Comparison of ENCODE assay signal across 12 cellular contexts in the genomic region with DNA sequence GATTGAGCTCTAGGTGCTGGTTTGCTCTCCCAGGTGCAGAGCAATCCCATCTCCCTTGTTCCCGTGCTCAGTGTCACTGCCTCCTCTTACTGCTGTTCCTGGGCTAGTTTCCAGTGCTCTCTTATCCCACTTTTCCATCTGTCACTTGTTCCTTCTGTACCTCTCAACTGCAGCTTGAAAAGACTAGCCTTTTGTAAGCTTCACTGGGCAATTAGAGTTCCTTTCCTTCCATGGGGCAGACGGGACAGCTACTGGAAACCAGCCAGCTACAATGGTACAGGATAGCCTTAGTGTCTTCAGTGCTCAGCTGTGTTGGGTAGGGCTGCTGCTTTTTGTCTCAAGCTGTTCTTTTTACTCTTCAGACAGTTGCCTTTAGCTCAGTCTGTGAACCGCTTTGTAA. TPM values are rescaled to one million over a fixed set of nuclear protein-coding genes. Genes with fewer than 3 reads are reported as not detected.
A peak's percentile ranks its signal among the peaks of the same experiment; 100 is the strongest.
DNase-seq lines count a peak whose midpoint lies in the region; ATAC-seq, FAIRE-seq and TF ChIP-seq lines count a peak whose summit lies in the region.
"Had no signal": no experiment of that assay in that cellular context is flagged by ENCODE, and none has a peak within 500 bp of the region (broad histone marks: within the 10 kb centered on the region; RNA-seq: fewer than 3 reads in every experiment).

No MANE protein-coding gene starts in this region.

- peak overlapping the region; percentile 50 for H3K27ac ChIP-seq in HCT116 (ENCODE audit: low read depth, low read length)
- peak overlapping the region; percentile 74 for H3K27ac ChIP-seq in epithelial cell of prostate
- H3K27ac ChIP-seq in pancreas, result peak overlapping the region in 1 of 4 donors; percentile 32

- no peak for TF ChIP-seq POLR2A in HCT116 (IDR thresholded peaks at IDR 0.05; ENCODE audit: borderline replicate concordance, extremely low read depth, insufficient read depth, insufficient read length)

- H3K9me3 ChIP-seq in HCT116 (ENCODE audit: control insufficient read depth in 1 of 2, insufficient read depth in 1 of 2, low read depth in 1 of 2, low read length in 2 of 2), result no peaks in the 10 kb centered on the region
- no peaks in the 10 kb centered on the region for H3K9me3 ChIP-seq in pancreas
- H3K9me3 ChIP-seq: MG63 had no signal

- no peak for FAIRE-seq in pancreas (lab: Jason Lieb, UNC)
- FAIRE-seq: D721Med, GM18507 had no signal

- no peak for TF ChIP-seq RAD21 in HCT116 (IDR thresholded peaks at IDR 0.05; ENCODE audit: low read depth)

- peaks cover 14 to 26% of the 10 kb centered on the region in 2 experiments for H3K36me3 ChIP-seq in HCT116 (ENCODE audit: control insufficient read depth in 1 of 2, insufficient read depth in 2 of 2, low read length in 2 of 2)
- peaks cover 0 to 55% (median 22%) of the 10 kb centered on the region in 3 donors for H3K36me3 ChIP-seq in pancreas

- WGBS in pancreas, 2 donors, result 52 to 56% methylated on average over 3 of the region's 3 CpGs

- H3K4me2 ChIP-seq in HCT116 (ENCODE audit: low read length), result peak overlapping the region; percentile 43

- no peaks in the 10 kb centered on the region for H3K9me2 ChIP-seq in HCT116 (ENCODE audit: insufficient read depth)

- no peak overlapping the region for H3K4me3 ChIP-seq in HCT116 (replicated peaks in 1 of 2; ENCODE audit: low read depth in 1 of 2, low read length in 2 of 2)
- H3K4me3 ChIP-seq in pancreas, result no peak overlapping the region
- H3K4me3 ChIP-seq: MG63 had no signal

- intact Hi-C loops in HCT116 (cut with micrococcal nuclease), result no loop called here
- intact Hi-C loops in pancreas (cut with DNase I), result no loop called here

- no peaks in the 10 kb centered on the region for H3K27me3 ChIP-seq in HCT116 (ENCODE audit: insufficient read depth, low read length)
- H3K27me3 ChIP-seq in pancreas, result no peaks in the 10 kb centered on the region
- H3K27me3 ChIP-seq: MG63 had no signal

- no TSS peak for BruUV-seq in HCT116 (replicated peaks; lab: Mats Ljungman, UMichigan)

- no peak overlapping the region for H2AFZ ChIP-seq in HCT116 (ENCODE audit: low read depth, low read length, poor library complexity, severe bottlenecking)

- no peaks in the 10 kb centered on the region for H3K79me2 ChIP-seq in HCT116 (ENCODE audit: insufficient read depth, low read length)

- CTCF ChIA-PET in HCT116 (lab: Charles Lee), result interaction anchor here (1.4 kb wide), 1 partner anchor 40 kb away, joined by 4 read pairs; a partner anchor contains a TSS

- no peak overlapping the region for H3K9ac ChIP-seq in HCT116 (ENCODE audit: low read length)

- POLR2A ChIA-PET in HCT116 (lab: Charles Lee), result no interaction called here

- RAD21 ChIA-PET in HCT116 (lab: Charles Lee; ENCODE audit: low non-redundant PET in 1 of 2, low total read pairs in 2 of 2, uncharacterized antibody in 2 of 2, unreplicated experiment in 2 of 2), result no interaction called here

- H3K4me1 ChIP-seq in HCT116 (ENCODE audit: control insufficient read depth in 1 of 2, insufficient read depth in 2 of 2, low read length in 2 of 2) (peaks cover 29 to 34% of the 10 kb centered on the region in 2 experiments), pancreas (peaks cover 0 to 24% (median 3%) of the 10 kb centered on the region in 3 donors)

- DNase-seq in HCT116 (ENCODE audit: low read depth, low spot score) (no peak), NCI-H446 (lab: John Stamatoyannopoulos, UW) (peak; percentile 62 to 96), epithelial cell of prostate (ENCODE audit: low read depth, low spot score) (no peak), pancreas (no peak), ureter (ENCODE audit: low spot score) (no peak), NCI-H82 treated with DMSO at 0.1 percent for 48 hours (lab: John Stamatoyannopoulos, UW; ENCODE audit: unreplicated experiment) (no peak), iPS-NIHi11 (ENCODE audit: low spot score) (no peak)
- no peak for DNase-seq in stimulated activated CD4-positive, alpha-beta T cell treated with anti-CD3 and anti-CD28 coated beads, Interleukin-12 subunit alpha, Interleukin-12 subunit beta, amount 100 ng/mL, for 4 hours
- DNase-seq: activated naive CD4-positive, alpha-beta T cell treated with anti-CD3 and anti-CD28 coated beads, Interleukin-2, amount 50 U/mL, for 16 hours had no signal

- no peak for ATAC-seq in HCT116
- peak in 3 of 4 donors; percentile 40 to 71 (median 55) for ATAC-seq in pancreas

- no peak for TF ChIP-seq CTCF in HCT116 (IDR thresholded peaks at IDR 0.05 in 2 of 3, conservative IDR thresholded peaks at IDR 0.05 in 1 of 3; ENCODE audit: borderline replicate concordance in 1 of 3, insufficient read depth in 1 of 3, low read depth in 2 of 3, low read length in 2 of 3)
- no peak for TF ChIP-seq CTCF in pancreas (IDR thresholded peaks at IDR 0.05)

- H4K20me1 ChIP-seq in HCT116 (ENCODE audit: insufficient read depth), result no peaks in the 10 kb centered on the region

TF ChIP-seq in HCT116, 20 proteins besides CTCF, POLR2A, EP300 and RAD21:
- TF ChIP-seq EZH2 (IDR thresholded peaks at IDR 0.05), result no peak
- TF ChIP-seq, protein P1, sequence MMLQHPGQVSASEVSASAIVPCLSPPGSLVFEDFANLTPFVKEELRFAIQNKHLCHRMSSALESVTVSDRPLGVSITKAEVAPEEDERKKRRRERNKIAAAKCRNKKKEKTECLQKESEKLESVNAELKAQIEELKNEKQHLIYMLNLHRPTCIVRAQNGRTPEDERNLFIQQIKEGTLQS (IDR thresholded peaks at IDR 0.05), result no peak
- no peak for TF ChIP-seq EGR1 (IDR thresholded peaks at IDR 0.05; ENCODE audit: low read depth)
- TF ChIP-seq SIN3A (IDR thresholded peaks at IDR 0.05; ENCODE audit: low read depth), result no peak
- TF ChIP-seq SRF (IDR thresholded peaks at IDR 0.05; ENCODE audit: low read depth), result no peak
- no peak for TF ChIP-seq CEBPB (IDR thresholded peaks at IDR 0.05; ENCODE audit: low read depth)
- TF ChIP-seq YY1 (IDR thresholded peaks at IDR 0.05; ENCODE audit: extremely low read depth, insufficient replicate concordance, low read depth, low read length), result no peak
- TF ChIP-seq, protein P2, sequence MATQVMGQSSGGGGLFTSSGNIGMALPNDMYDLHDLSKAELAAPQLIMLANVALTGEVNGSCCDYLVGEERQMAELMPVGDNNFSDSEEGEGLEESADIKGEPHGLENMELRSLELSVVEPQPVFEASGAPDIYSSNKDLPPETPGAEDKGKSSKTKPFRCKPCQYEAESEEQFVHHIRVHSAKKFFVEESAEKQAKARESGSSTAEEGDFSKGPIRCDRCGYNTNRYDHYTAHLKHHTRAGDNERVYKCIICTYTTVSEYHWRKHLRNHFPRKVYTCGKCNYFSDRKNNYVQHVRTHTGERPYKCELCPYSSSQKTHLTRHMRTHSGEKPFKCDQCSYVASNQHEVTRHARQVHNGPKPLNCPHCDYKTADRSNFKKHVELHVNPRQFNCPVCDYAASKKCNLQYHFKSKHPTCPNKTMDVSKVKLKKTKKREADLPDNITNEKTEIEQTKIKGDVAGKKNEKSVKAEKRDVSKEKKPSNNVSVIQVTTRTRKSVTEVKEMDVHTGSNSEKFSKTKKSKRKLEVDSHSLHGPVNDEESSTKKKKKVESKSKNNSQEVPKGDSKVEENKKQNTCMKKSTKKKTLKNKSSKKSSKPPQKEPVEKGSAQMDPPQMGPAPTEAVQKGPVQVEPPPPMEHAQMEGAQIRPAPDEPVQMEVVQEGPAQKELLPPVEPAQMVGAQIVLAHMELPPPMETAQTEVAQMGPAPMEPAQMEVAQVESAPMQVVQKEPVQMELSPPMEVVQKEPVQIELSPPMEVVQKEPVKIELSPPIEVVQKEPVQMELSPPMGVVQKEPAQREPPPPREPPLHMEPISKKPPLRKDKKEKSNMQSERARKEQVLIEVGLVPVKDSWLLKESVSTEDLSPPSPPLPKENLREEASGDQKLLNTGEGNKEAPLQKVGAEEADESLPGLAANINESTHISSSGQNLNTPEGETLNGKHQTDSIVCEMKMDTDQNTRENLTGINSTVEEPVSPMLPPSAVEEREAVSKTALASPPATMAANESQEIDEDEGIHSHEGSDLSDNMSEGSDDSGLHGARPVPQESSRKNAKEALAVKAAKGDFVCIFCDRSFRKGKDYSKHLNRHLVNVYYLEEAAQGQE (IDR thresholded peaks at IDR 0.05; ENCODE audit: low read depth), result no peak
- TF ChIP-seq CBX3 (IDR thresholded peaks at IDR 0.05; ENCODE audit: low read depth), result no peak
- TF ChIP-seq ZFX (IDR thresholded peaks at IDR 0.05), result no peak
- TF ChIP-seq POLR2AphosphoS5 (IDR thresholded peaks at IDR 0.05; ENCODE audit: low read depth, low read length), result no peak
- no peak for TF ChIP-seq FOSL1 (IDR thresholded peaks at IDR 0.05; ENCODE audit: low read depth)
- TF ChIP-seq, protein P3, sequence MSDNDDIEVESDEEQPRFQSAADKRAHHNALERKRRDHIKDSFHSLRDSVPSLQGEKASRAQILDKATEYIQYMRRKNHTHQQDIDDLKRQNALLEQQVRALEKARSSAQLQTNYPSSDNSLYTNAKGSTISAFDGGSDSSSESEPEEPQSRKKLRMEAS (IDR thresholded peaks at IDR 0.05), result no peak
- no peak for TF ChIP-seq TCF7L2 (IDR thresholded peaks at IDR 0.05; ENCODE audit: borderline replicate concordance, extremely low read depth, insufficient read depth, insufficient read length)
- TF ChIP-seq EZH2phosphoT487 (IDR thresholded peaks at IDR 0.05; ENCODE audit: borderline replicate concordance), result no peak
- TF ChIP-seq JUND (IDR thresholded peaks at IDR 0.05), result no peak

RNA-seq across cellular contexts. Expression of a gene that starts 31.6 kb away (rescaled TPM):
- total RNA-seq in HCT116 (2021; ENCODE audit: unreplicated experiment), result 0.93 TPM
- polyA plus RNA-seq in HCT116 (2012), result 0.04 TPM in 1 of 2 replicates, not detected in the other
- 10 to 100 TPM in 2 of 6 donors, 1 to 10 TPM in 4; 1.1 to 23.4 (median 9.1) TPM for total RNA-seq in pancreas
- 1 to 10 TPM; 8.2 to 8.4 TPM for polyA plus RNA-seq in pancreas
- total RNA-seq in ureter, result 47.6 TPM

RNA-seq across cellular contexts. Expression of a gene that starts 40.0 kb away (rescaled TPM):
- total RNA-seq in HCT116 (2021; ENCODE audit: unreplicated experiment) (28.6 TPM), pancreas (10 to 100 TPM; 12.7 to 17.1 (median 16.0) TPM), ureter (36.7 TPM)
- polyA plus RNA-seq in HCT116 (2012), result 8.7 and 13.4 TPM in 2 replicates
- 10 to 100 TPM in 1 of 2 donors, 1 to 10 TPM in 1; 6.5 to 12.7 TPM for polyA plus RNA-seq in pancreas

Comparison
In these comparisons a context has a peak if more than half of its experiments do, and no peak if none do; other contexts are left out.
1. DNase-seq: peak in NCI-H446 (2 of 2); none in HCT116 (single experiment), epithelial cell of prostate (single experiment), pancreas (0 of 6), ureter (single experiment), NCI-H82 treated with DMSO at 0.1 percent for 48 hours (single experiment), stimulated activated CD4-positive, alpha-beta T cell treated with anti-CD3 and anti-CD28 coated beads, Interleukin-12 subunit alpha, Interleukin-12 subunit beta, amount 100 ng/mL, for 4 hours (single experiment) and iPS-NIHi11 (single experiment).